Comparison of ENCODE assay signal across 1 cellular context in the genomic region with DNA sequence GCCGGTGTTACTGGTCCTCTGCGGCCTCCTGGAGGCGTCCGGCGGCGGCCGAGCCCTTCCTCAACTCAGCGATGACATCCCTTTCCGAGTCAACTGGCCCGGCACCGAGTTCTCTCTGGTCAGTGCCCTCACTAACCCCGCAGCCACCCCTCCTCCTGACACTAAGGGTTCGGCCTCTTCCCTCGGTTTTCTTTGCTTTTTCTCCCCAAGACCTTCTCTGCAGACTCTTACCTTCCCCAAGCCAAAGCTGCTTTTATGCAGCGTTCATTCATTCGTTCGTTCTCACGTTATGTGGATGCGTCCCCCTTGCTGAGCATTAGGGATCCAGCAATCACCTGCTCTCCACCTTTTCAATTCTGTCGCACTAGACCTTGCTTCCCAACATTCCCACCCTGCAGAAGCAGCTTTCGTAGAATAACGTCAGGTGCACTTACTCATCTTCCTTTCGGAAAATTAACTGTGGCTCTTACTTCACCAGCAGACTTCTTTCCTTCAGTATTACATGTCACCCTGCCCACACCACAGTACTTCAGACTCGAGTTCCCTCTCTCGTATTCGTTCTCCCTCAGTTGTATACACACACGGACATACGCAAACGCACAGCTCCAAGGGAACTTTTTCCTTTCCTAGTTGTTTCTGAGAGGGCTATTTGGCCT.
TF ChIP-seq lines count a peak whose summit lies in the region.

No MANE protein-coding gene starts in this region.

TF ChIP-seq in HepG2, 621 proteins besides CTCF, POLR2A, EP300 and RAD21 (continued from another document):
- TF ChIP-seq, protein P1, sequence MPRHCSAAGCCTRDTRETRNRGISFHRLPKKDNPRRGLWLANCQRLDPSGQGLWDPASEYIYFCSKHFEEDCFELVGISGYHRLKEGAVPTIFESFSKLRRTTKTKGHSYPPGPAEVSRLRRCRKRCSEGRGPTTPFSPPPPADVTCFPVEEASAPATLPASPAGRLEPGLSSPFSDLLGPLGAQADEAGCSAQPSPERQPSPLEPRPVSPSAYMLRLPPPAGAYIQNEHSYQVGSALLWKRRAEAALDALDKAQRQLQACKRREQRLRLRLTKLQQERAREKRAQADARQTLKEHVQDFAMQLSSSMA (CRISPR knock-in tag; IDR thresholded peaks at IDR 0.05) = peak; percentile 43; the same call in 1 of the 2 replicates
- TF ChIP-seq MED13 (CRISPR knock-in tag; IDR thresholded peaks at IDR 0.05) = no peak
- TF ChIP-seq, protein P2, sequence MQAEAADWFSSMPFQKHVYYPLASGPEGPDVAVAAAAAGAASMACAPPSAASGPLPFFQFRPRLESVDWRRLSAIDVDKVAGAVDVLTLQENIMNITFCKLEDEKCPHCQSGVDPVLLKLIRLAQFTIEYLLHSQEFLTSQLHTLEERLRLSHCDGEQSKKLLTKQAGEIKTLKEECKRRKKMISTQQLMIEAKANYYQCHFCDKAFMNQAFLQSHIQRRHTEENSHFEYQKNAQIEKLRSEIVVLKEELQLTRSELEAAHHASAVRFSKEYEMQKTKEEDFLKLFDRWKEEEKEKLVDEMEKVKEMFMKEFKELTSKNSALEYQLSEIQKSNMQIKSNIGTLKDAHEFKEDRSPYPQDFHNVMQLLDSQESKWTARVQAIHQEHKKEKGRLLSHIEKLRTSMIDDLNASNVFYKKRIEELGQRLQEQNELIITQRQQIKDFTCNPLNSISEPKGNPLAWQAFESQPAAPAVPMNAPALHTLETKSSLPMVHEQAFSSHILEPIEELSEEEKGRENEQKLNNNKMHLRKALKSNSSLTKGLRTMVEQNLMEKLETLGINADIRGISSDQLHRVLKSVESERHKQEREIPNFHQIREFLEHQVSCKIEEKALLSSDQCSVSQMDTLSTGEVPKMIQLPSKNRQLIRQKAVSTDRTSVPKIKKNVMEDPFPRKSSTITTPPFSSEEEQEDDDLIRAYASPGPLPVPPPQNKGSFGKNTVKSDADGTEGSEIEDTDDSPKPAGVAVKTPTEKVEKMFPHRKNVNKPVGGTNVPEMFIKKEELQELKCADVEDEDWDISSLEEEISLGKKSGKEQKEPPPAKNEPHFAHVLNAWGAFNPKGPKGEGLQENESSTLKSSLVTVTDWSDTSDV (CRISPR knock-in tag; IDR thresholded peaks at IDR 0.05) = 0 out of 2 replicates have a peak, but pooled peaks have one; percentile 43
- TF ChIP-seq, protein P3, sequence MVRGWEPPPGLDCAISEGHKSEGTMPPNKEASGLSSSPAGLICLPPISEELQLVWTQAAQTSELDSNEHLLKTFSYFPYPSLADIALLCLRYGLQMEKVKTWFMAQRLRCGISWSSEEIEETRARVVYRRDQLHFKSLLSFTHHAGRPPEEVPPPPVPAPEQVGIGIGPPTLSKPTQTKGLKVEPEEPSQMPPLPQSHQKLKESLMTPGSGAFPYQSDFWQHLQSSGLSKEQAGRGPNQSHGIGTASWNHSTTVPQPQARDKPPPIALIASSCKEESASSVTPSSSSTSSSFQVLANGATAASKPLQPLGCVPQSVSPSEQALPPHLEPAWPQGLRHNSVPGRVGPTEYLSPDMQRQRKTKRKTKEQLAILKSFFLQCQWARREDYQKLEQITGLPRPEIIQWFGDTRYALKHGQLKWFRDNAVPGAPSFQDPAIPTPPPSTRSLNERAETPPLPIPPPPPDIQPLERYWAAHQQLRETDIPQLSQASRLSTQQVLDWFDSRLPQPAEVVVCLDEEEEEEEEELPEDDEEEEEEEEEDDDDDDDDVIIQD (CRISPR knock-in tag; IDR thresholded peaks at IDR 0.05; ENCODE audit: low read depth) = no peak
- TF ChIP-seq, protein P4, sequence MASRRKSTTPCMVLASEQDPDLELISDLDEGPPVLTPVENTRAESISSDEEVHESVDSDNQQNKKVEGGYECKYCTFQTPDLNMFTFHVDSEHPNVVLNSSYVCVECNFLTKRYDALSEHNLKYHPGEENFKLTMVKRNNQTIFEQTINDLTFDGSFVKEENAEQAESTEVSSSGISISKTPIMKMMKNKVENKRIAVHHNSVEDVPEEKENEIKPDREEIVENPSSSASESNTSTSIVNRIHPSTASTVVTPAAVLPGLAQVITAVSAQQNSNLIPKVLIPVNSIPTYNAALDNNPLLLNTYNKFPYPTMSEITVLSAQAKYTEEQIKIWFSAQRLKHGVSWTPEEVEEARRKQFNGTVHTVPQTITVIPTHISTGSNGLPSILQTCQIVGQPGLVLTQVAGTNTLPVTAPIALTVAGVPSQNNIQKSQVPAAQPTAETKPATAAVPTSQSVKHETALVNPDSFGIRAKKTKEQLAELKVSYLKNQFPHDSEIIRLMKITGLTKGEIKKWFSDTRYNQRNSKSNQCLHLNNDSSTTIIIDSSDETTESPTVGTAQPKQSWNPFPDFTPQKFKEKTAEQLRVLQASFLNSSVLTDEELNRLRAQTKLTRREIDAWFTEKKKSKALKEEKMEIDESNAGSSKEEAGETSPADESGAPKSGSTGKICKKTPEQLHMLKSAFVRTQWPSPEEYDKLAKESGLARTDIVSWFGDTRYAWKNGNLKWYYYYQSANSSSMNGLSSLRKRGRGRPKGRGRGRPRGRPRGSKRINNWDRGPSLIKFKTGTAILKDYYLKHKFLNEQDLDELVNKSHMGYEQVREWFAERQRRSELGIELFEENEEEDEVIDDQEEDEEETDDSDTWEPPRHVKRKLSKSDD (CRISPR knock-in tag; IDR thresholded peaks at IDR 0.05; ENCODE audit: low read depth) = no peak
- TF ChIP-seq, protein P5, sequence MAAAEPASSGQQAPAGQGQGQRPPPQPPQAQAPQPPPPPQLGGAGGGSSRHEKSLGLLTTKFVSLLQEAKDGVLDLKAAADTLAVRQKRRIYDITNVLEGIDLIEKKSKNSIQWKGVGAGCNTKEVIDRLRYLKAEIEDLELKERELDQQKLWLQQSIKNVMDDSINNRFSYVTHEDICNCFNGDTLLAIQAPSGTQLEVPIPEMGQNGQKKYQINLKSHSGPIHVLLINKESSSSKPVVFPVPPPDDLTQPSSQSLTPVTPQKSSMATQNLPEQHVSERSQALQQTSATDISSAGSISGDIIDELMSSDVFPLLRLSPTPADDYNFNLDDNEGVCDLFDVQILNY (CRISPR knock-in tag; conservative IDR thresholded peaks at IDR 0.05) = 0 out of 2 replicates have a peak, but pooled peaks have one; percentile 1
- TF ChIP-seq SMAD3 (CRISPR knock-in tag; IDR thresholded peaks at IDR 0.05) = no peak
- no peak for TF ChIP-seq NR2C2 (CRISPR knock-in tag; IDR thresholded peaks at IDR 0.05; ENCODE audit: borderline replicate concordance)
- peak; percentile 10 for TF ChIP-seq ASH2L (IDR thresholded peaks at IDR 0.05; ENCODE audit: insufficient read length, low read depth, low read length)
- TF ChIP-seq, protein P6, sequence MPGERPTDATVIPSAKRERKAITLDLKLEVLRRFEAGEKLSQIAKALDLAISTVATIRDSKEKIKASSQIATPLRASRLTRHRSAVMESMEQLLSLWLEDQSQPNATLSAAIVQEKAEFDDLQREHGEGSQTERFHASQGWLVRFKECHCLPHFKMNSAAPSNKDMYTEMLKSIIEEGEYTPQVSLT (CRISPR knock-in tag; IDR thresholded peaks at IDR 0.05; ENCODE audit: borderline replicate concordance, low read depth) = 0 out of 2 replicates have a peak, but pooled peaks have one; percentile 21
- no peak for TF ChIP-seq HDAC6 (IDR thresholded peaks at IDR 0.05; ENCODE audit: low read depth, low read length)
- TF ChIP-seq MAFF (IDR thresholded peaks at IDR 0.05; ENCODE audit: low read depth, low read length) = no peak
- TF ChIP-seq, protein P7, sequence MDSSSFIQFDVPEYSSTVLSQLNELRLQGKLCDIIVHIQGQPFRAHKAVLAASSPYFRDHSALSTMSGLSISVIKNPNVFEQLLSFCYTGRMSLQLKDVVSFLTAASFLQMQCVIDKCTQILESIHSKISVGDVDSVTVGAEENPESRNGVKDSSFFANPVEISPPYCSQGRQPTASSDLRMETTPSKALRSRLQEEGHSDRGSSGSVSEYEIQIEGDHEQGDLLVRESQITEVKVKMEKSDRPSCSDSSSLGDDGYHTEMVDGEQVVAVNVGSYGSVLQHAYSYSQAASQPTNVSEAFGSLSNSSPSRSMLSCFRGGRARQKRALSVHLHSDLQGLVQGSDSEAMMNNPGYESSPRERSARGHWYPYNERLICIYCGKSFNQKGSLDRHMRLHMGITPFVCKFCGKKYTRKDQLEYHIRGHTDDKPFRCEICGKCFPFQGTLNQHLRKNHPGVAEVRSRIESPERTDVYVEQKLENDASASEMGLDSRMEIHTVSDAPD (CRISPR knock-in tag; IDR thresholded peaks at IDR 0.05) = 0 out of 2 replicates have a peak, but pooled peaks have one; percentile 35
- TF ChIP-seq, protein P8, sequence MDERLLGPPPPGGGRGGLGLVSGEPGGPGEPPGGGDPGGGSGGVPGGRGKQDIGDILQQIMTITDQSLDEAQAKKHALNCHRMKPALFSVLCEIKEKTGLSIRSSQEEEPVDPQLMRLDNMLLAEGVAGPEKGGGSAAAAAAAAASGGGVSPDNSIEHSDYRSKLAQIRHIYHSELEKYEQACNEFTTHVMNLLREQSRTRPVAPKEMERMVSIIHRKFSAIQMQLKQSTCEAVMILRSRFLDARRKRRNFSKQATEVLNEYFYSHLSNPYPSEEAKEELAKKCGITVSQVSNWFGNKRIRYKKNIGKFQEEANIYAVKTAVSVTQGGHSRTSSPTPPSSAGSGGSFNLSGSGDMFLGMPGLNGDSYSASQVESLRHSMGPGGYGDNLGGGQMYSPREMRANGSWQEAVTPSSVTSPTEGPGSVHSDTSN (CRISPR knock-in tag; IDR thresholded peaks at IDR 0.05) = 0 out of 2 replicates have a peak, but pooled peaks have one; percentile 5
- TF ChIP-seq SP4 (CRISPR knock-in tag; IDR thresholded peaks at IDR 0.05) = no peak; the same call in 1 of the 2 replicates
- no peak for TF ChIP-seq RELA (CRISPR knock-in tag; IDR thresholded peaks at IDR 0.05)
- no peak for TF ChIP-seq ONECUT2 (CRISPR knock-in tag; IDR thresholded peaks at IDR 0.05)
- peak; percentile 80; the same call in 1 of the 2 replicates for TF ChIP-seq ZNF879 (CRISPR knock-in tag; IDR thresholded peaks at IDR 0.05)
- peak; percentile 37 for TF ChIP-seq ZNF333 (CRISPR knock-in tag; IDR thresholded peaks at IDR 0.05; ENCODE audit: borderline replicate concordance)
- TF ChIP-seq MED8 (CRISPR knock-in tag; IDR thresholded peaks at IDR 0.05; ENCODE audit: insufficient replicate concordance) = no peak
- peak; percentile 4; the same call in 1 of the 2 replicates for TF ChIP-seq ZNF674 (CRISPR knock-in tag; IDR thresholded peaks at IDR 0.05; ENCODE audit: low read depth)
- TF ChIP-seq KAT2B (IDR thresholded peaks at IDR 0.05; ENCODE audit: borderline replicate concordance, low read depth, low read length) = no peak
- TF ChIP-seq ZFP36 (IDR thresholded peaks at IDR 0.05; ENCODE audit: borderline replicate concordance, low read depth, low read length, partially characterized antibody) = no peak
- TF ChIP-seq HOXA5 (CRISPR knock-in tag; IDR thresholded peaks at IDR 0.05) = no peak; the same call in 1 of the 2 replicates
- TF ChIP-seq, protein P9, sequence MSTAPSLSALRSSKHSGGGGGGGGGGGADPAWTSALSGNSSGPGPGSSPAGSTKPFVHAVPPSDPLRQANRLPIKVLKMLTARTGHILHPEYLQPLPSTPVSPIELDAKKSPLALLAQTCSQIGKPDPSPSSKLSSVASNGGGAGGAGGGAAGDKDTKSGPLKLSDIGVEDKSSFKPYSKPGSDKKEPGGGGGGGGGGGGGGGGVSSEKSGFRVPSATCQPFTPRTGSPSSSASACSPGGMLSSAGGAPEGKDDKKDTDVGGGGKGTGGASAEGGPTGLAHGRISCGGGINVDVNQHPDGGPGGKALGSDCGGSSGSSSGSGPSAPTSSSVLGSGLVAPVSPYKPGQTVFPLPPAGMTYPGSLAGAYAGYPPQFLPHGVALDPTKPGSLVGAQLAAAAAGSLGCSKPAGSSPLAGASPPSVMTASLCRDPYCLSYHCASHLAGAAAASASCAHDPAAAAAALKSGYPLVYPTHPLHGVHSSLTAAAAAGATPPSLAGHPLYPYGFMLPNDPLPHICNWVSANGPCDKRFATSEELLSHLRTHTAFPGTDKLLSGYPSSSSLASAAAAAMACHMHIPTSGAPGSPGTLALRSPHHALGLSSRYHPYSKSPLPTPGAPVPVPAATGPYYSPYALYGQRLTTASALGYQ (CRISPR knock-in tag; IDR thresholded peaks at IDR 0.05) = no peak
- peak; percentile 13; the same call in 1 of the 2 replicates for TF ChIP-seq ZNF772 (CRISPR knock-in tag; IDR thresholded peaks at IDR 0.05)
- TF ChIP-seq GATAD2A (CRISPR knock-in tag; IDR thresholded peaks at IDR 0.05) = 0 out of 2 replicates have a peak, but pooled peaks have one; percentile 12
- TF ChIP-seq SMYD3 (CRISPR knock-in tag; IDR thresholded peaks at IDR 0.05) = 0 out of 2 replicates have a peak, but pooled peaks have one; percentile 48
- 0 out of 2 replicates have a peak, but pooled peaks have one; percentile 22 for TF ChIP-seq ZNF24 (IDR thresholded peaks at IDR 0.05)
